In the genomic region with DNA sequence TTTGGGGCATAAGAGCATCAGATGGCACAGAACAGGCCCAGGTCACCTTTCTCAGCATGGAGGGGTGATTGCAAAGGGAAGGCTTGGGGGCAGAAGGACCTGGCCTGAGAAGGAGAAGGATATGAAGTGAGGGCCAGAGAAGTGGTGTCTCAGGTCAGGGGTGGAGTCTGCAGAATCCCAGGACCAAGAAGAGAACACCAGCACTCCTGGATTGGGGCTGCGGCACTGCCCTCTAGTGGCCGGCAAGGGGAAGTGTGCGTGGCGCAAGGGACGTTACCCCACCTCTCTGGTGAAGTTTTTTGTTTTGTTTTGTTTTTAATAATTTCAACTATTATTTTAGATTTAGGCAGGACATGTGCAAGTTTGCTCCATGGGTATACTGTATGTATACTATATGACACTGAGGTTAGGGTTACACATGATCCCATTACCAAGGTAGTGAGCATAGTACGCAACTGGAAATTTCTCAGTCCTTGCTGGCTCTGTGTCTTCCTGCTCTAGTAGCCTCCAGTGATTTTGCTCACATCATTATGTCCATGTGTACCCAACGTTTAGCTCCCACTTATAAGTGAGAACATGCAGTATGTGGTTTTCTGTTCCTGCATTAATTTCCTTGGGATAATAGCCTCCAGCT, we compare ENCODE assay signal across 9 cellular contexts.
DNase-seq lines count a peak whose midpoint lies in the region; ATAC-seq, FAIRE-seq and TF ChIP-seq lines count a peak whose summit lies in the region.
"Had no signal": no experiment of that assay in that cellular context is flagged by ENCODE, and none has a peak within 500 bp of the region (broad histone marks: within the 10 kb centered on the region; RNA-seq: fewer than 3 reads in every experiment).

No MANE protein-coding gene starts in this region.

- intact Hi-C loops in pancreas (cut with DNase I) (no loop called here), vagina (cut with DNase I) (no loop called here)

- H3K4me1 ChIP-seq in pancreas (no peaks in the 10 kb centered on the region), vagina (no peaks in the 10 kb centered on the region)

- TF ChIP-seq CTCF in pancreas (IDR thresholded peaks at IDR 0.05) (peak; percentile 50 to 75 (median 61)), vagina (IDR thresholded peaks at IDR 0.05) (no peak)

- TF ChIP-seq POLR2A in vagina (IDR thresholded peaks at IDR 0.05): no peak

- in situ Hi-C loops in T47D (cut with HindIII; ENCODE audit: low pct_unique_long_range_greater_than_20kb, low sequenced_read_pairs): no loop called here

- FAIRE-seq in HTR-8/SVneo (lab: Jason Lieb, UNC) (no peak), pancreas (lab: Jason Lieb, UNC) (no peak)
- FAIRE-seq: colon had no signal

- H3K36me3 ChIP-seq in pancreas (no peaks in the 10 kb centered on the region), vagina (no peaks in the 10 kb centered on the region)

- ATAC-seq in GM21619 (IDR thresholded peaks at IDR 0.05; ENCODE audit: unreplicated experiment) (peak; percentile 83), pancreas (peak in 3 of 4 donors; percentile 60 to 80 (median 62))

- H3K9me3 ChIP-seq in pancreas (no peaks in the 10 kb centered on the region), vagina (no peaks in the 10 kb centered on the region)

- no peaks in the 10 kb centered on the region for H3K27me3 ChIP-seq in pancreas
- H3K27me3 ChIP-seq in vagina: no peaks in the 10 kb centered on the region

- H3K4me3 ChIP-seq in pancreas (no peak overlapping the region), vagina (no peak overlapping the region)

- DNase-seq in activated CD4-positive, alpha-beta T cell treated with anti-CD3 and anti-CD28 coated beads for 48 hours: peak; percentile 26
- DNase-seq in activated CD4-positive, alpha-beta T cell treated with anti-CD3 and anti-CD28 coated beads for 4 hours: no peak
- DNase-seq in HTR-8/SVneo (ENCODE audit: insufficient read length, low spot score) (peak; percentile 17), T47D (ENCODE audit: low read depth in 1 of 2, low spot score in 1 of 2) (peak; percentile 47 to 66), pancreas (peak in 4 of 6 donors; percentile 2 to 75 (median 32)), activated gamma-delta T cell (lab: John Stamatoyannopoulos, UW) (no peak), vagina (ENCODE audit: extremely low spot score in 2 of 2) (no peak)

- WGBS in pancreas, 2 donors: 40 to 50% methylated on average over 7 of the region's 7 CpGs

- H3K27ac ChIP-seq in pancreas: no peak overlapping the region
- no peak overlapping the region for H3K27ac ChIP-seq in vagina

Comparison
In these comparisons a context has a peak if more than half of its experiments do, and no peak if none do; other contexts are left out.
1. DNase-seq: peak in activated CD4-positive, alpha-beta T cell treated with anti-CD3 and anti-CD28 coated beads for 48 hours (single experiment), HTR-8/SVneo (single experiment), T47D (2 of 2) and pancreas (4 of 6); none in activated CD4-positive, alpha-beta T cell treated with anti-CD3 and anti-CD28 coated beads for 4 hours (0 of 2), activated gamma-delta T cell (single experiment) and vagina (0 of 2).
2. CTCF ChIP-seq: peak in pancreas (4 of 4); none in vagina (0 of 3).